ENCODE assay signal across 17 cellular contexts in genomic region chr13:41028051-41028450, GRCh38.
"Had no signal": no experiment of that assay in that cellular context is flagged by ENCODE, and none has a peak within 500 bp of the region (broad histone marks: within the 10 kb centered on the region; RNA-seq: fewer than 3 reads in every experiment).

No MANE protein-coding gene starts in this region.

- H3K9me3 ChIP-seq: esophagus muscularis mucosa, gastrocnemius medialis, heart left ventricle had no signal

- H3K36me3 ChIP-seq: cardiac muscle cell, neural progenitor cell had no signal

- H3K27ac ChIP-seq: cardiac muscle cell, esophagus muscularis mucosa, gastrocnemius medialis, neural progenitor cell had no signal

- H3K4me3 ChIP-seq: cardiac muscle cell, esophagus muscularis mucosa, gastrocnemius medialis, heart left ventricle, neural progenitor cell had no signal

- H3K27me3 ChIP-seq: cardiac muscle cell, esophagus muscularis mucosa, gastrocnemius medialis, heart left ventricle, neural progenitor cell had no signal

- ATAC-seq: activated naive CD8-positive, alpha-beta T cell treated with anti-CD3 and anti-CD28 coated beads, Interleukin-2, amount 50 U/mL, for 24 hours; gastrocnemius medialis; heart left ventricle; left lobe of liver; stimulated activated effector memory CD8-positive, alpha-beta T cell treated with anti-CD3 and anti-CD28 coated beads, Interleukin-12 subunit alpha, Interleukin-12 subunit beta, amount 100 ng/mL, for 72 hours had no signal

- H3K4me1 ChIP-seq: neural progenitor cell had no signal

- DNase-seq: activated CD4-positive, alpha-beta T cell treated with anti-CD3 and anti-CD28 coated beads, Interleukin-2, amount 50 U/mL, for 4 hours; activated CD4-positive, CD25-positive, alpha-beta regulatory T cell treated with anti-CD3 and anti-CD28 coated beads, Interleukin-2, amount 50 U/mL, for 72 hours; activated naive CD4-positive, alpha-beta T cell treated with anti-CD3 and anti-CD28 coated beads for 36 hours; activated naive CD8-positive, alpha-beta T cell treated with anti-CD3 and anti-CD28 coated beads, Interleukin-2, amount 50 U/mL, for 24 hours; gastrocnemius medialis; heart left ventricle; midbrain; naive B cell; posterior cingulate gyrus; retina; T-helper 1 cell; T1000 had no signal
